8 cellular contexts compared by ENCODE assay signal in the genomic region with DNA sequence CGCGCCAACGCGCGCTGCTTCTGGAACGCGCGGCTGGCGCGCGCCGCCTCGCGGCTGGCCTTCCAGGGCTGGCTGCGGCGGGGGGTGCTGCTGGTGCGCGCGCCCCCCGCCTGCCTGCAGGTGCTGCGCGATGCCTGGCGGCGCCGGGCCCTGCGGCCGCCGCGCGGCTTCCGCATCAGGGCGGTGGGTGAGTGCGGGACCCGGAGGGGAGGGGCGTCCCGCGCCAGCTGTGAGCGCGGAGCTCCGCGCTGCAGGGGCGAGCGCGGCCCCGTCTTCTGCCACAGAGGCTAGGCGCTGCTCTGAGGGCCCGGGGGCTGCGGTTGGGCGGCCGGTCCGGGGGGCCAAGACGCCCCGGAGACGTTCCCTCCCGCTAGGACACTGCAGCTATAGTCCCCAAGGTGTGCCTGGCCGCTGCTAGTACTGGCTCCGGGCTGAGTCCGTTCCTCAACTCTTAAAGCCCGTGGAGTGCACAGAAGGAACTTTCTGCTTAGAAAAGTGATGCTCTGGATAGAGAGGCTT. TPM values are rescaled to one million over a fixed set of nuclear protein-coding genes. Genes with fewer than 3 reads are reported as not detected.
DNase-seq lines count a peak whose midpoint lies in the region; ATAC-seq and TF ChIP-seq lines count a peak whose summit lies in the region.
"Not testable (repeated sequence)": the region's sequence is repeated elsewhere in the genome, so short reads cannot be mapped to it uniquely, and the experiment has no call there.

No MANE protein-coding gene starts in this region.

- not testable (repeated sequence) for TF ChIP-seq CTCF in Caco-2 (IDR thresholded peaks at IDR 0.05; ENCODE audit: insufficient read depth in 1 of 2, low read depth in 1 of 2, low read length in 1 of 2, severe bottlenecking in 1 of 2, unreplicated experiment in 1 of 2); GM20000 (IDR thresholded peaks at IDR 0.05; ENCODE audit: extremely low read depth, missing control alignments); HL-60 (IDR thresholded peaks at IDR 0.05; ENCODE audit: insufficient read depth, low read length); SU-DHL-6 (IDR thresholded peaks at IDR 0.05; ENCODE audit: insufficient read depth, low read length, poor library complexity, severe bottlenecking); gastroesophageal sphincter (IDR thresholded peaks at IDR 0.05)

- not testable (repeated sequence) for H3K27ac Mint-ChIP-seq in Caco-2 (ENCODE audit: unreplicated experiment); activated naive CD8-positive, alpha-beta T cell treated with anti-CD3 and anti-CD28 coated beads, Interleukin-2, amount 10 ng/mL, durations not matched to agents 7 days and 5 days

- not testable (repeated sequence) for H3K9me2 ChIP-seq in SU-DHL-6 (replicated peaks; ENCODE audit: insufficient read depth, low read length)

- intact Hi-C loops in Caco-2 (cut with micrococcal nuclease; ENCODE audit: unreplicated experiment): loop anchor here (1.0 kb wide), 1 partner anchor 48 kb away; no protein-coding TSS in a partner anchor

- 0 out of 2 replicates have a peak, but pooled peaks cover 11% of the 10 kb centered on the region for H3K4me1 ChIP-seq in Caco-2
- H3K4me1 ChIP-seq in gastroesophageal sphincter: peaks cover 0 to 16% (median 3%) of the 10 kb centered on the region in 3 donors

- CTCF ChIA-PET in Caco-2 (lab: Charles Lee): interaction anchor here (2.0 to 2.3 kb wide), 2 partner anchors 51 to 72 kb away, joined by 10 to 16 read pairs; partner anchors contain the start of gene DDX50

- BruUV-seq in Caco-2 (replicated peaks; lab: Mats Ljungman, UMichigan): not testable (repeated sequence)

- peak overlapping the region; percentile 72 for H3K4me3 Mint-ChIP-seq in Caco-2 (ENCODE audit: unreplicated experiment)
- peak overlapping the region; percentile 49 for H3K4me3 Mint-ChIP-seq in activated naive CD8-positive, alpha-beta T cell treated with anti-CD3 and anti-CD28 coated beads, Interleukin-2, amount 10 ng/mL, durations not matched to agents 7 days and 5 days

- H3K9ac ChIP-seq in SU-DHL-6 (ENCODE audit: low read length): peak overlapping the region; percentile 50

- ATAC-seq in activated naive CD8-positive, alpha-beta T cell treated with anti-CD3 and anti-CD28 coated beads, Interleukin-2, amount 10 ng/mL, durations not matched to agents 7 days and 5 days (ENCODE audit: low read depth): peak; percentile 52
- peak; percentile 69 for ATAC-seq in gastroesophageal sphincter

- POLR2A ChIA-PET in Caco-2 (lab: Charles Lee): interaction anchor here (0.5 to 3.2 kb wide), 7 partner anchors 22 to 421 kb away, joined by 3 to 45 read pairs (median 4); partner anchors contain the start of genes CCAR1, DDX50 and RUFY2
- POLR2A ChIA-PET in activated naive CD8-positive, alpha-beta T cell treated with anti-CD3 and anti-CD28 coated beads, Interleukin-2, amount 10 ng/mL, durations not matched to agents 7 days and 5 days (lab: Charles Lee): not testable (repeated sequence)

- not testable (repeated sequence) for H3K27me3 ChIP-seq in Caco-2 (replicated peaks; ENCODE audit: control insufficient read depth, insufficient read depth, low read length); HL-60 (ENCODE audit: insufficient read depth, poor library complexity, severe bottlenecking); SU-DHL-6 (ENCODE audit: low read length); gastroesophageal sphincter

- peak overlapping the region; percentile 59 for H3K4me2 ChIP-seq in SU-DHL-6 (ENCODE audit: low read depth, low read length, poor library complexity, severe bottlenecking)

- WGBS in gastroesophageal sphincter (ENCODE audit: low coverage in 1 of 2), 2 donors: no CpG with 5 or more reads among the region's 59 CpGs

- H3K9me3 Mint-ChIP-seq in Caco-2 (ENCODE audit: unreplicated experiment); activated naive CD8-positive, alpha-beta T cell treated with anti-CD3 and anti-CD28 coated beads, Interleukin-2, amount 10 ng/mL, durations not matched to agents 7 days and 5 days: not testable (repeated sequence)

- peak overlapping the region; percentile 86 for H2AFZ ChIP-seq in SU-DHL-6 (ENCODE audit: low read depth, low read length, severe bottlenecking)

- H4K20me1 ChIP-seq in SU-DHL-6 (ENCODE audit: low read depth, low read length): not testable (repeated sequence)

- not testable (repeated sequence) for H3F3A ChIP-seq in SU-DHL-6 (ENCODE audit: insufficient read depth)

- H3K36me3 Mint-ChIP-seq in Caco-2 (ENCODE audit: insufficient read depth, unreplicated experiment); activated naive CD8-positive, alpha-beta T cell treated with anti-CD3 and anti-CD28 coated beads, Interleukin-2, amount 10 ng/mL, durations not matched to agents 7 days and 5 days: not testable (repeated sequence)

- TF ChIP-seq EP300 in gastroesophageal sphincter (IDR thresholded peaks at IDR 0.05): not testable (repeated sequence)

- TF ChIP-seq POLR2A in gastroesophageal sphincter (IDR thresholded peaks at IDR 0.05): not testable (repeated sequence)

- peaks cover 15% of the 10 kb centered on the region for H3K4me1 Mint-ChIP-seq in Caco-2 (ENCODE audit: low read depth, unreplicated experiment)
- H3K4me1 Mint-ChIP-seq in activated naive CD8-positive, alpha-beta T cell treated with anti-CD3 and anti-CD28 coated beads, Interleukin-2, amount 10 ng/mL, durations not matched to agents 7 days and 5 days: not testable (repeated sequence)

- H3K4me3 ChIP-seq in Caco-2 (ENCODE audit: low read depth, low read length): peak overlapping the region; percentile 45
- peak overlapping the region; percentile 41 for H3K4me3 ChIP-seq in HL-60 (replicated peaks; ENCODE audit: insufficient read depth, low read length)
- H3K4me3 ChIP-seq in SU-DHL-6 (ENCODE audit: insufficient read depth, low read length, poor library complexity, severe bottlenecking): peak overlapping the region; percentile 51
- H3K4me3 ChIP-seq in gastroesophageal sphincter: peak overlapping the region; percentile 42 to 59

- H3K79me2 ChIP-seq in SU-DHL-6 (ENCODE audit: insufficient read depth, low read length): not testable (repeated sequence)

- DNase-seq in Caco-2 (peak; percentile 52 to 64), GM20000 (ENCODE audit: low spot score) (peak; percentile 32), HL-60 (ENCODE audit: low read depth in 1 of 2, low spot score in 1 of 2) (peak; percentile 6 to 9), myocyte (ENCODE audit: low read depth) (peak; percentile 2)
- peak; percentile 56 for DNase-seq in activated naive CD8-positive, alpha-beta T cell treated with anti-CD3 and anti-CD28 coated beads, Interleukin-2, amount 10 ng/mL, durations not matched to agents 7 days and 5 days
- DNase-seq in stimulated activated naive CD4-positive, alpha-beta T cell (lab: John Stamatoyannopoulos, UW): peak in 5 of 6 experiments; percentile 4 to 24 (median 13)

- not testable (repeated sequence) for H3K36me3 ChIP-seq in Caco-2 (ENCODE audit: control insufficient read depth, insufficient read depth, low read length); SU-DHL-6 (ENCODE audit: low read length); gastroesophageal sphincter

- not testable (repeated sequence) for H3K27ac ChIP-seq in HL-60 (replicated peaks); SU-DHL-6 (ENCODE audit: low read depth, low read length)
- H3K27ac ChIP-seq in gastroesophageal sphincter: peak overlapping the region in 3 of 4 donors; percentile 49 to 51 (median 50)

- H3K9me3 ChIP-seq in Caco-2; SU-DHL-6 (ENCODE audit: insufficient read depth, low read length); gastroesophageal sphincter: not testable (repeated sequence)

- not testable (repeated sequence) for H3K27me3 Mint-ChIP-seq in Caco-2 (ENCODE audit: insufficient read depth, unreplicated experiment)
- peaks cover 26% of the 10 kb centered on the region for H3K27me3 Mint-ChIP-seq in activated naive CD8-positive, alpha-beta T cell treated with anti-CD3 and anti-CD28 coated beads, Interleukin-2, amount 10 ng/mL, durations not matched to agents 7 days and 5 days

RNA-seq across cellular contexts. Expression of gene STOX1, which starts 0.8 kb away (rescaled TPM):
- total RNA-seq in Caco-2 (2022): 8.5 and 9.0 TPM in 2 replicates
- total RNA-seq in activated naive CD8-positive, alpha-beta T cell treated with anti-CD3 and anti-CD28 coated beads, Interleukin-2, amount 10 ng/mL, durations not matched to agents 7 days and 5 days: under 1 TPM; 0.31 to 0.67 TPM
- 10 to 100 TPM; 11.4 to 38.0 (median 15.4) TPM for total RNA-seq in gastroesophageal sphincter
- 0.99 and 1.4 TPM in 2 replicates for total RNA-seq in myocyte
- polyA plus RNA-seq in myocyte (2012): 0.05 TPM

Comparison
In these comparisons a context has a peak if more than half of its experiments do, and no peak if none do; other contexts are left out.
1. DNase-seq: peak in every context shown above with its lines; median percentile 58 in Caco-2; 56 in activated naive CD8-positive, alpha-beta T cell treated with anti-CD3 and anti-CD28 coated beads, Interleukin-2, amount 10 ng/mL, durations not matched to agents 7 days and 5 days; 32 in GM20000; 13 in stimulated activated naive CD4-positive, alpha-beta T cell; 8 in HL-60; 2 in myocyte.